In the genomic region with DNA sequence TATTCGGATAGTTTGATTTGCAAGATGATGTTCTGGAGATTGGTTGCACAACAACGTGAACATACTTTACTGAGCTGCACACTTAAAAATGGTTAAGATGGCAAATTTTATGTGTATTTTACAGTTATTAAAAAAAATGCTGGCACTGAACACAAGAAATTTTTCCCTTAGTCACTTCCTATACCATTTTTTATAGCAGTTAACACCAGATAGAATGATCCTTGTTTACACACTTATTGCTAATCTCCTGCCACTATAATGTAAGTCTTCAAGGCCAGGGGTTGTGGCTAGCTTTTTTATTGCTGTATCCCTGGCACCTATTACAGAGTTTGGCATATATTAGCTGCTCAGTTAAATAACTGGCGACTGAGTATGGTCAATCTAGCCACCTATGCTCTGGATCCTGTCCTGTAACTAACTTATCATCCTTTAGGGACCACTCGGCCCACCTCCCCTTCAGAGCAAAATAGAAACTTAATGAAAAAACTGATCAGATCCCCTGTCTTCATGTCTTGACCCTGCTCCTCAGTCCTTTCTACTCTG, we compare ENCODE assay signal across 1 cellular context.
TF ChIP-seq lines count a peak whose summit lies in the region.

No MANE protein-coding gene starts in this region.

TF ChIP-seq in endothelial cell of umbilical vein, 7 proteins besides CTCF, POLR2A, EP300 and RAD21:
- TF ChIP-seq FOS (IDR thresholded peaks at IDR 0.05; ENCODE audit: borderline replicate concordance, insufficient read depth, low read length), result peak; percentile 31
- peak; percentile 36 for TF ChIP-seq POLR2AphosphoS5 (IDR thresholded peaks at IDR 0.05; ENCODE audit: insufficient read depth, low read depth, low read length)
- TF ChIP-seq GATA2 (IDR thresholded peaks at IDR 0.05; ENCODE audit: insufficient read depth, insufficient read length, low read depth, low read length), result no peak
- TF ChIP-seq EZH2 (IDR thresholded peaks at IDR 0.05; ENCODE audit: borderline replicate concordance, low read depth, low read length, severe bottlenecking), result no peak
- no peak for TF ChIP-seq MYC (IDR thresholded peaks at IDR 0.05; ENCODE audit: low read depth, low read length)
- peak; percentile 43 for TF ChIP-seq JUN (IDR thresholded peaks at IDR 0.05; ENCODE audit: borderline replicate concordance, insufficient read depth, insufficient read length, low read depth)
- TF ChIP-seq, protein P1, sequence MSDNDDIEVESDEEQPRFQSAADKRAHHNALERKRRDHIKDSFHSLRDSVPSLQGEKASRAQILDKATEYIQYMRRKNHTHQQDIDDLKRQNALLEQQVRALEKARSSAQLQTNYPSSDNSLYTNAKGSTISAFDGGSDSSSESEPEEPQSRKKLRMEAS (IDR thresholded peaks at IDR 0.05; ENCODE audit: insufficient read depth, insufficient read length), result no peak
